ENCODE assay signal across 8 cellular contexts in genomic region chr19:19488875-19489690, GRCh38. TPM values are rescaled to one million over a fixed set of nuclear protein-coding genes. Genes with fewer than 3 reads are reported as not detected.
A peak's percentile ranks its signal among the peaks of the same experiment; 100 is the strongest.
DNase-seq lines count a peak whose midpoint lies in the region; ATAC-seq and TF ChIP-seq lines count a peak whose summit lies in the region.

No MANE protein-coding gene starts in this region.

- peak overlapping the region; percentile 86 for H3K27ac ChIP-seq in CD4-positive, alpha-beta T cell (ENCODE audit: low read depth, low read length)
- H3K27ac ChIP-seq in left ventricle myocardium inferior (replicated peaks) (peak overlapping the region; percentile 80), urinary bladder (ENCODE audit: low read depth) (peak overlapping the region; percentile 62)

- H3K4me1 Mint-ChIP-seq in CD4-positive, alpha-beta T cell (ENCODE audit: low read depth), result peaks cover 55% of the 10 kb centered on the region
- peaks cover 37% of the 10 kb centered on the region for H3K4me1 Mint-ChIP-seq in T-helper 17 cell

- 26% methylated on average over 14 of the region's 14 CpGs for WGBS in urinary bladder

- POLR2A ChIA-PET in CD4-positive, alpha-beta T cell (lab: Charles Lee), result interaction anchor here (0.6 to 7.0 kb wide), 17 partner anchors 14 to 297 kb away, joined by 3 to 81 read pairs (median 5); partner anchors contain the start of genes BORCS8, GATAD2A, NDUFA13 and RFXANK

- no peak for TF ChIP-seq CTCF in CD4-positive, alpha-beta T cell (IDR thresholded peaks at IDR 0.05)
- TF ChIP-seq CTCF in left ventricle myocardium inferior (IDR thresholded peaks at IDR 0.05; ENCODE audit: borderline replicate concordance), result no peak

- TF ChIP-seq EP300 in Ishikawa (IDR thresholded peaks at IDR 0.05; ENCODE audit: borderline replicate concordance), result no peak

- intact Hi-C loops in CD4-positive, alpha-beta T cell (cut with DNase I, micrococcal nuclease), result loop anchor here (1.0 to 2.0 kb wide), 4 partner anchors 28 to 104 kb away; partner anchors contain the start of gene GATAD2A (in 2 of the 2)
- intact Hi-C loops in left ventricle myocardium inferior (cut with micrococcal nuclease), result no loop called here

- peak; percentile 78 to 96 (median 86) for DNase-seq in CD4-positive, alpha-beta T cell
- DNase-seq in T-helper 17 cell, result peak; percentile 73 to 81 (median 81)
- peak; percentile 90 for DNase-seq in amniotic stem cell (lab: John Stamatoyannopoulos, UW)
- peak; percentile 68 for DNase-seq in left ventricle myocardium inferior
- peak; percentile 83 for DNase-seq in putamen (ENCODE audit: low spot score)

- H3K9me3 Mint-ChIP-seq in CD4-positive, alpha-beta T cell, result no peaks in the 10 kb centered on the region

- H3K27ac Mint-ChIP-seq in CD4-positive, alpha-beta T cell, result peak overlapping the region; percentile 99
- H3K27ac Mint-ChIP-seq in T-helper 17 cell, result peak overlapping the region; percentile 99

- peak; percentile 89 for ATAC-seq in CD4-positive, alpha-beta T cell (ENCODE audit: poor library complexity)
- ATAC-seq in GM19463 (IDR thresholded peaks at IDR 0.05; ENCODE audit: unreplicated experiment), result peak; percentile 68
- ATAC-seq in T-helper 17 cell, result peak; percentile 88

- no peaks in the 10 kb centered on the region for H3K27me3 Mint-ChIP-seq in CD4-positive, alpha-beta T cell
- H3K27me3 Mint-ChIP-seq in T-helper 17 cell, result no peaks in the 10 kb centered on the region

- CTCF ChIA-PET in CD4-positive, alpha-beta T cell (lab: Charles Lee), result interaction anchor here (0.9 to 3.6 kb wide), 17 partner anchors 10 to 303 kb away, joined by 3 to 34 read pairs (median 6); partner anchors contain the start of genes GATAD2A and NR2C2AP

- H3K4me1 ChIP-seq in left ventricle myocardium inferior (peaks cover 62% of the 10 kb centered on the region), urinary bladder (ENCODE audit: insufficient read depth) (peaks cover 2% of the 10 kb centered on the region)

- TF ChIP-seq RAD21 in Ishikawa (IDR thresholded peaks at IDR 0.05; ENCODE audit: low read depth), result no peak

- no peaks in the 10 kb centered on the region for H3K27me3 ChIP-seq in CD4-positive, alpha-beta T cell (ENCODE audit: control insufficient read depth, insufficient read depth, low read length)
- H3K27me3 ChIP-seq in left ventricle myocardium inferior (ENCODE audit: low read depth), result no peaks in the 10 kb centered on the region

- H3K4me3 Mint-ChIP-seq in CD4-positive, alpha-beta T cell, result peak overlapping the region; percentile 32
- peak overlapping the region; percentile 80 for H3K4me3 Mint-ChIP-seq in T-helper 17 cell

- peaks cover 22% of the 10 kb centered on the region for H3K36me3 ChIP-seq in left ventricle myocardium inferior
- H3K36me3 ChIP-seq in urinary bladder (ENCODE audit: insufficient read depth), result no peaks in the 10 kb centered on the region

- H3K9me3 ChIP-seq in CD4-positive, alpha-beta T cell (ENCODE audit: control insufficient read depth, low read length), result no peaks in the 10 kb centered on the region
- no peaks in the 10 kb centered on the region for H3K9me3 ChIP-seq in T-helper 17 cell (ENCODE audit: control insufficient read depth, low read length, poor library complexity, severe bottlenecking)
- no peaks in the 10 kb centered on the region for H3K9me3 ChIP-seq in left ventricle myocardium inferior (replicated peaks)

- H3K4me3 ChIP-seq in left ventricle myocardium inferior (peak overlapping the region; percentile 46), urinary bladder (ENCODE audit: low read depth, low read length) (no peak overlapping the region)

- peaks cover 30% of the 10 kb centered on the region for H3K36me3 Mint-ChIP-seq in CD4-positive, alpha-beta T cell (ENCODE audit: low read depth)
- H3K36me3 Mint-ChIP-seq in T-helper 17 cell (ENCODE audit: low read depth), result no peaks in the 10 kb centered on the region

TF ChIP-seq in Ishikawa, 13 proteins besides CTCF, POLR2A, EP300 and RAD21:
- TF ChIP-seq NFIC (IDR thresholded peaks at IDR 0.05), result no peak
- peak; percentile 65 for TF ChIP-seq TEAD4 (IDR thresholded peaks at IDR 0.05)
- no peak for TF ChIP-seq ZBTB7A (IDR thresholded peaks at IDR 0.05; ENCODE audit: low read depth)
- TF ChIP-seq CEBPB (IDR thresholded peaks at IDR 0.05), result no peak
- no peak for TF ChIP-seq FOXM1 (IDR thresholded peaks at IDR 0.05; ENCODE audit: borderline replicate concordance, low read depth)
- TF ChIP-seq MAX (IDR thresholded peaks at IDR 0.05), result 0 out of 2 replicates have a peak, but pooled peaks have one; percentile 24
- TF ChIP-seq YY1 (IDR thresholded peaks at IDR 0.05; ENCODE audit: low read depth), result peak; percentile 91
- peak; percentile 96 for TF ChIP-seq USF1 (IDR thresholded peaks at IDR 0.05)
- no peak for TF ChIP-seq REST (IDR thresholded peaks at IDR 0.05; ENCODE audit: low read depth)
- no peak for TF ChIP-seq TCF12 (IDR thresholded peaks at IDR 0.05; ENCODE audit: low read depth)

RNA-seq across cellular contexts. Expression of gene TSSK6, which starts 26.3 kb away (rescaled TPM):
- total RNA-seq in CD4-positive, alpha-beta T cell, result 1 to 10 TPM; 3.4 to 5.5 TPM
- total RNA-seq in T-helper 17 cell (1 to 10 TPM; 3.8 to 3.9 TPM), left ventricle myocardium inferior (0.77 TPM), urinary bladder (0.85 TPM)
- polyA plus RNA-seq in urinary bladder, result 1.8 TPM

RNA-seq across cellular contexts. Expression of gene NDUFA13, which starts 26.9 kb away (rescaled TPM):
- total RNA-seq in CD4-positive, alpha-beta T cell, result 100 to 1,000 TPM; 145 to 156 TPM
- total RNA-seq in T-helper 17 cell (100 to 1,000 TPM; 175 to 195 TPM), left ventricle myocardium inferior (1,029 TPM), urinary bladder (74.7 TPM)
- 318 TPM for polyA plus RNA-seq in urinary bladder

RNA-seq across cellular contexts. Expression of gene YJEFN3, which starts 39.6 kb away (rescaled TPM):
- 1 to 10 TPM; 3.7 to 4.4 TPM for total RNA-seq in CD4-positive, alpha-beta T cell
- 1 to 10 TPM; 3.0 to 6.1 TPM for total RNA-seq in T-helper 17 cell
- total RNA-seq in left ventricle myocardium inferior, result 7.8 TPM
- total RNA-seq in urinary bladder, result 1.8 TPM
- 4.6 TPM for polyA plus RNA-seq in urinary bladder

RNA-seq across cellular contexts. Expression of gene CILP2, which starts 49.0 kb away (rescaled TPM):
- 1 to 10 TPM; 1.1 to 1.7 TPM for total RNA-seq in CD4-positive, alpha-beta T cell
- total RNA-seq in T-helper 17 cell, result under 1 TPM; 0.73 to 0.99 TPM
- total RNA-seq in left ventricle myocardium inferior, result 0.08 TPM
- total RNA-seq in urinary bladder, result 0.32 TPM
- 0.32 TPM for polyA plus RNA-seq in urinary bladder
